ENCODE assay signal across 8 cellular contexts in the genomic region with DNA sequence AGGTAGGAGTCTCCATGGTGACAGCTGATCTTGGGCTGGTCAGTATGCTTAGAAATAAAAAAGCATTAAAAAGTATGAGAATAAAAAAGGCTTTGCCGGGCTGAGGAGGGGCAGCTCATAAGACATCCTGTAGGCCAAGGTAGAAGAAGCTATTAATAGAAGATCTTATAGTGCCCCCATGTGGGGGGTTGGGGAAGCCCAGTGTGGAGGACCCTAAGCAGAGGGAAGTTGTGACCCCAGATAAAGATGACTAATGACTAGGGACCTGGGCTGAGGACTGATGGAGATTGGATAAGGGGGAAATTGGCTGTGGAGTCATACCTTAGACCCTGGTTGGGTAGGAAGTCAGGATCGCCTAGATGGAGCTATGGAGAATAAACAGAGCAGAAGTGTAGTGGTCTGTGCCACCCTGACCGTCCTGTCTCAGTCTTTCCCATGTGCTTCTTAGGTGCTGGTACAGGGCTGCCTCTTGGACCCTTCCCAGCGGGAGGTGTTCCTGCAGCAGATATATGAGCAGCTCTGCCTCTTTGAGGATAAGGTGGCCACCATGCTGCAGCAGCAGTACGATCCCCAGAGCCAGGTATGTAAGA. TPM values are rescaled to one million over a fixed set of nuclear protein-coding genes. Genes with fewer than 3 reads are reported as not detected.
DNase-seq lines count a peak whose midpoint lies in the region; ATAC-seq lines count a peak whose summit lies in the region.

No MANE protein-coding gene starts in this region.

- peak; percentile 52 for DNase-seq in SIG-M5 treated with dmso at 0.1 percent for 504 hours (lab: John Stamatoyannopoulos, UW; ENCODE audit: unreplicated experiment)
- no peak for DNase-seq in SIG-M5 (lab: John Stamatoyannopoulos, UW)
- peak; percentile 44 for DNase-seq in NCI-H460 (ENCODE audit: extremely low read depth, low read depth)
- DNase-seq in activated CD4-positive, alpha-beta T cell treated with anti-CD3 and anti-CD28 coated beads for 36 hours = peak; percentile 73
- peak; percentile 24 for DNase-seq in dedifferentiated amniotic fluid mesenchymal stem cell (ENCODE audit: extremely low spot score)
- peak; percentile 66 to 67 for DNase-seq in memory B cell (ENCODE audit: low spot score in 2 of 2)
- DNase-seq in stimulated activated CD8-positive, alpha-beta memory T cell treated with anti-CD3 and anti-CD28 coated beads, Interleukin-2, amount 100 ng/mL, for 48 hours (ENCODE audit: low read depth in 2 of 2) = peak; percentile 26 to 40

- POLR2A ChIA-PET in activated CD4-positive, alpha-beta T cell treated with anti-CD3 and anti-CD28 coated beads for 36 hours (lab: Charles Lee) = interaction anchor here (1.0 kb wide), 1 partner anchor 188 kb away, joined by 3 read pairs; no protein-coding TSS in a partner anchor

- H3K9me3 Mint-ChIP-seq in activated CD4-positive, alpha-beta T cell treated with anti-CD3 and anti-CD28 coated beads for 36 hours (ENCODE audit: low read depth) = no peaks in the 10 kb centered on the region
- no peaks in the 10 kb centered on the region for H3K9me3 Mint-ChIP-seq in memory B cell

- ATAC-seq in activated CD4-positive, alpha-beta T cell treated with anti-CD3 and anti-CD28 coated beads for 36 hours = peak; percentile 93
- ATAC-seq in memory B cell (ENCODE audit: low read depth) (peak; percentile 99), HG02981 (IDR thresholded peaks at IDR 0.05; ENCODE audit: unreplicated experiment) (no peak)

- H3K4me1 Mint-ChIP-seq in activated CD4-positive, alpha-beta T cell treated with anti-CD3 and anti-CD28 coated beads for 36 hours = no peaks in the 10 kb centered on the region
- H3K4me1 Mint-ChIP-seq in memory B cell = peaks cover 2% of the 10 kb centered on the region

- no peak overlapping the region for H3K4me3 Mint-ChIP-seq in activated CD4-positive, alpha-beta T cell treated with anti-CD3 and anti-CD28 coated beads for 36 hours
- no peak overlapping the region for H3K4me3 Mint-ChIP-seq in memory B cell

- CTCF ChIA-PET in activated CD4-positive, alpha-beta T cell treated with anti-CD3 and anti-CD28 coated beads for 36 hours (lab: Charles Lee) = interaction anchor here (0.5 to 3.3 kb wide), 25 partner anchors 8 to 501 kb away, joined by 3 to 60 read pairs (median 4); partner anchors contain the start of genes CDC20, CFAP57, EBNA1BP2 and MED8

- H3K27ac Mint-ChIP-seq in activated CD4-positive, alpha-beta T cell treated with anti-CD3 and anti-CD28 coated beads for 36 hours = no peak overlapping the region
- H3K27ac Mint-ChIP-seq in memory B cell = no peak overlapping the region

- intact Hi-C loops in activated CD4-positive, alpha-beta T cell treated with anti-CD3 and anti-CD28 coated beads for 36 hours (cut with DNase I, micrococcal nuclease) = loop anchor here (1.0 kb wide), 2 partner anchors 176 to 187 kb away; no protein-coding TSS in a partner anchor

- no peaks in the 10 kb centered on the region for H3K27me3 Mint-ChIP-seq in activated CD4-positive, alpha-beta T cell treated with anti-CD3 and anti-CD28 coated beads for 36 hours
- no peaks in the 10 kb centered on the region for H3K27me3 Mint-ChIP-seq in memory B cell

- H3K36me3 Mint-ChIP-seq in activated CD4-positive, alpha-beta T cell treated with anti-CD3 and anti-CD28 coated beads for 36 hours (ENCODE audit: low read depth) = peaks cover 4% of the 10 kb centered on the region
- peaks cover 15% of the 10 kb centered on the region for H3K36me3 Mint-ChIP-seq in memory B cell

RNA-seq across cellular contexts. Expression of gene SZT2, which starts 25.0 kb away (rescaled TPM):
- 13.8 and 16.2 TPM in 2 replicates for total RNA-seq in NCI-H460 (2014; rRNA removed; shearing (Covaris generic))
- 20.8 and 30.5 TPM in 2 replicates for polyA plus RNA-seq in NCI-H460 (2014; cell fraction: nucleus; rRNA removed)
- total RNA-seq in activated CD4-positive, alpha-beta T cell treated with anti-CD3 and anti-CD28 coated beads for 36 hours = 10 to 100 TPM; 33.6 to 36.3 TPM

RNA-seq across cellular contexts. Expression of gene MED8, which starts 25.1 kb away (rescaled TPM):
- 48.2 and 50.4 TPM in 2 replicates for total RNA-seq in NCI-H460 (2014; rRNA removed; shearing (Covaris generic))
- 35.3 and 58.1 TPM in 2 replicates for polyA plus RNA-seq in NCI-H460 (2014; cell fraction: nucleus; rRNA removed)
- 10 to 100 TPM; 32.3 to 36.6 TPM for total RNA-seq in activated CD4-positive, alpha-beta T cell treated with anti-CD3 and anti-CD28 coated beads for 36 hours

RNA-seq across cellular contexts. Expression of gene HYI, which starts 39.0 kb away (rescaled TPM):
- total RNA-seq in NCI-H460 (2014; rRNA removed; shearing (Covaris generic)) = 15.1 and 18.0 TPM in 2 replicates
- polyA plus RNA-seq in NCI-H460 (2014; cell fraction: nucleus; rRNA removed) = 38.9 and 47.1 TPM in 2 replicates
- 10 to 100 TPM; 10.8 to 13.5 TPM for total RNA-seq in activated CD4-positive, alpha-beta T cell treated with anti-CD3 and anti-CD28 coated beads for 36 hours

RNA-seq across cellular contexts. Expression of gene ELOVL1, which starts 46.9 kb away (rescaled TPM):
- total RNA-seq in NCI-H460 (2014; rRNA removed; shearing (Covaris generic)) = 68.9 and 69.5 TPM in 2 replicates
- polyA plus RNA-seq in NCI-H460 (2014; cell fraction: nucleus; rRNA removed) = 80.1 and 95.1 TPM in 2 replicates
- 10 to 100 TPM; 56.0 to 72.1 TPM for total RNA-seq in activated CD4-positive, alpha-beta T cell treated with anti-CD3 and anti-CD28 coated beads for 36 hours

RNA-seq across cellular contexts. Expression of gene CDC20, which starts 55.9 kb away (rescaled TPM):
- 81.9 and 84.7 TPM in 2 replicates for total RNA-seq in NCI-H460 (2014; rRNA removed; shearing (Covaris generic))
- 116 TPM in 2 replicates for polyA plus RNA-seq in NCI-H460 (2014; cell fraction: nucleus; rRNA removed)
- total RNA-seq in activated CD4-positive, alpha-beta T cell treated with anti-CD3 and anti-CD28 coated beads for 36 hours = 100 to 1,000 TPM; 158 to 163 TPM
